26 cellular contexts compared by ENCODE assay signal in genomic region chr17:47246120-47246519, GRCh38.
A peak's percentile ranks its signal among the peaks of the same experiment; 100 is the strongest.
DNase-seq lines count a peak whose midpoint lies in the region; ATAC-seq and TF ChIP-seq lines count a peak whose summit lies in the region.
"Had no signal": no experiment of that assay in that cellular context is flagged by ENCODE, and none has a peak within 500 bp of the region (broad histone marks: within the 10 kb centered on the region; RNA-seq: fewer than 3 reads in every experiment).

No MANE protein-coding gene starts in this region.

- peak; percentile 34 for DNase-seq in NCI-H82 (lab: John Stamatoyannopoulos, UW)
- DNase-seq in NCI-H82 treated with DMSO at 0.1 percent for 48 hours (lab: John Stamatoyannopoulos, UW; ENCODE audit: unreplicated experiment), result no peak
- peak; percentile 59 for DNase-seq in AG10803 (ENCODE audit: low read depth)
- peak; percentile 62 to 82 for DNase-seq in foreskin fibroblast
- no peak for DNase-seq in activated effector memory CD4-positive, alpha-beta T cell treated with anti-CD3 and anti-CD28 coated beads, Interleukin-2, amount 50 U/mL, for 16 hours
- DNase-seq in NCI-H128 (lab: John Stamatoyannopoulos, UW; ENCODE audit: unreplicated experiment), result no peak
- DNase-seq: AML-193; Caco-2; CD8-positive, alpha-beta T cell; DMS79; EL; GF-D8; H7; MV-4-11; NCI-H1105; NCI-H146; NCI-H1930; NCI-H2107; NCI-H524 treated with DMSO at 0.1 percent for 48 hours; NCI-H774; PC-9; SHP77 had no signal

- TF ChIP-seq CTCF in AG10803 (conservative IDR thresholded peaks at IDR 0.05; ENCODE audit: low read length) (no peak; the same call in 1 of the 2 replicates), VCaP (conservative IDR thresholded peaks at IDR 0.05) (no peak), foreskin fibroblast (IDR thresholded peaks at IDR 0.05; ENCODE audit: low read depth, low read length) (no peak)

- ATAC-seq in GM18520 (IDR thresholded peaks at IDR 0.05; ENCODE audit: unreplicated experiment), result no peak
- ATAC-seq: CD8-positive, alpha-beta T cell had no signal

- peak overlapping the region; percentile 58 for H3K27ac ChIP-seq in VCaP
- H3K27ac ChIP-seq: 22Rv1, C4-2B, PC-9 had no signal

- H3K4me3 ChIP-seq in AG10803 (ENCODE audit: low read length) (no peak overlapping the region), foreskin fibroblast (ENCODE audit: low read depth in 1 of 2, low read length in 2 of 2) (no peak overlapping the region)
- H3K4me3 ChIP-seq: PC-9 had no signal

Comparison
In these comparisons a context has a peak if more than half of its experiments do, and no peak if none do; other contexts are left out.
1. DNase-seq: peak in NCI-H82 (single experiment), AG10803 (single experiment) and foreskin fibroblast (2 of 2); none in NCI-H82 treated with DMSO at 0.1 percent for 48 hours (single experiment), activated effector memory CD4-positive, alpha-beta T cell treated with anti-CD3 and anti-CD28 coated beads, Interleukin-2, amount 50 U/mL, for 16 hours (single experiment) and NCI-H128 (single experiment).